1 cellular context compared by ENCODE assay signal in genomic region chr4:54657556-54658313, GRCh38.
TF ChIP-seq lines count a peak whose summit lies in the region.

TSS of gene KIT (plus strand) at chr4:54657957. CDS start at chr4:54658015, 58 bp downstream.

TF ChIP-seq in SK-N-SH, 30 proteins besides CTCF, POLR2A, EP300 and RAD21 (continued from another document):
- TF ChIP-seq REST (IDR thresholded peaks at IDR 0.05; ENCODE audit: low read depth, low read length) (no peak), TEAD4 (IDR thresholded peaks at IDR 0.05; ENCODE audit: borderline replicate concordance, insufficient read depth) (no peak), SMC3 (IDR thresholded peaks at IDR 0.05; ENCODE audit: low read depth, low read length) (no peak)
